In genomic region chr12:95775466-95775865, GRCh38 we compare ENCODE assay signal across 2 cellular contexts. TPM values are rescaled to one million over a fixed set of nuclear protein-coding genes. Genes with fewer than 3 reads are reported as not detected.
"Had no signal": no experiment of that assay in that cellular context is flagged by ENCODE, and none has a peak within 500 bp of the region (broad histone marks: within the 10 kb centered on the region; RNA-seq: fewer than 3 reads in every experiment).

No MANE protein-coding gene starts in this region.

RNA-seq across cellular contexts. Expression of gene NTN4, which starts 15.1 kb away (rescaled TPM):
- polyA plus RNA-seq: immature natural killer cell; naive thymus-derived CD4-positive, alpha-beta T cell had no signal
